ENCODE assay signal across 18 cellular contexts in genomic region chr13:39058040-39058439, GRCh38. TPM values are rescaled to one million over a fixed set of nuclear protein-coding genes. Genes with fewer than 3 reads are reported as not detected.
DNase-seq lines count a peak whose midpoint lies in the region; ATAC-seq, FAIRE-seq and TF ChIP-seq lines count a peak whose summit lies in the region.
"Had no signal": no experiment of that assay in that cellular context is flagged by ENCODE, and none has a peak within 500 bp of the region (broad histone marks: within the 10 kb centered on the region; RNA-seq: fewer than 3 reads in every experiment).

No MANE protein-coding gene starts in this region.

- H4K8ac ChIP-seq in H1 (ENCODE audit: extremely low read depth, insufficient read depth, low read length): no peak overlapping the region

- H3K36me3 ChIP-seq in K562 (ENCODE audit: control insufficient read depth, insufficient read depth, low read length) (no peaks in the 10 kb centered on the region), H1 (ENCODE audit: control insufficient read depth in 2 of 4, insufficient read depth in 4 of 4, low read length in 3 of 4) (0 out of 8 replicates have a peak, but pooled peaks cover 0 to 3% (median 0%) of the 10 kb centered on the region in 4 experiments)

- H3K79me1 ChIP-seq in H1 (ENCODE audit: low read depth, low read length): no peaks in the 10 kb centered on the region

- H2AFZ ChIP-seq in K562 (ENCODE audit: low read depth, low read length): no peak overlapping the region
- H2AFZ ChIP-seq in H1 (ENCODE audit: low read length): no peak overlapping the region

- no peaks in the 10 kb centered on the region for H4K20me1 ChIP-seq in K562 (replicated peaks; ENCODE audit: control insufficient read depth, insufficient read depth, low read length)
- peaks cover 0 to 2% of the 10 kb centered on the region in 2 experiments for H4K20me1 ChIP-seq in H1 (replicated peaks in 1 of 2; ENCODE audit: control insufficient read depth in 1 of 2, insufficient read depth in 2 of 2, low read length in 2 of 2)

- no peak overlapping the region for H2BK20ac ChIP-seq in H1 (ENCODE audit: low read length)

- in situ Hi-C loops in K562 (cut with MboI): no loop called here

- no peak overlapping the region for H3K14ac ChIP-seq in H1 (ENCODE audit: insufficient read length)

- H3K56ac ChIP-seq in H1 (replicated peaks; ENCODE audit: insufficient read length, low read depth, low read length): no peak overlapping the region

- no peak for TF ChIP-seq EP300 in K562 (IDR thresholded peaks at IDR 0.05; ENCODE audit: low read length)
- no peak for TF ChIP-seq EP300 in H1 (IDR thresholded peaks at IDR 0.05; ENCODE audit: borderline replicate concordance in 1 of 2, low read depth in 2 of 2, low read length in 2 of 2)

- POLR2A ChIA-PET in K562 (lab: Yijun Ruan, JAX): no interaction called here
- POLR2A ChIA-PET in H1 (lab: Charles Lee; ENCODE audit: partially characterized antibody): no interaction called here

- no peak overlapping the region for H2BK5ac ChIP-seq in H1 (ENCODE audit: low read depth, low read length)

- H3K79me2 ChIP-seq in K562 (ENCODE audit: control insufficient read depth, insufficient read depth, low read length): no peaks in the 10 kb centered on the region
- H3K79me2 ChIP-seq in H1 (ENCODE audit: control insufficient read depth in 1 of 2, insufficient read depth in 2 of 2, low read length in 2 of 2): no peaks in the 10 kb centered on the region

- no peak for ATAC-seq in K562
- ATAC-seq: A549; CD8-positive, alpha-beta T cell had no signal

- no peak overlapping the region for H3K4me2 ChIP-seq in K562 (ENCODE audit: insufficient read depth, low read length)
- H3K4me2 ChIP-seq in H1 (ENCODE audit: insufficient read depth in 1 of 2, low read depth in 2 of 2, low read length in 2 of 2): no peak overlapping the region
- H3K4me2 ChIP-seq: A549; BLaER1 treated with 17β-estradiol and CSF1 and Interleukin-3, amounts not matched to agents 10 nM and 100 nM had no signal

- H3K9ac ChIP-seq in K562 (ENCODE audit: insufficient read depth in 1 of 2, low read depth in 2 of 2, low read length in 2 of 2) (no peak overlapping the region), H1 (replicated peaks in 1 of 4; ENCODE audit: extremely low read depth in 1 of 4, low read depth in 3 of 4, low read length in 3 of 4) (no peak overlapping the region)
- H3K9ac ChIP-seq: BLaER1 treated with 17β-estradiol and CSF1 and Interleukin-3, amounts not matched to agents 10 nM and 100 nM had no signal

- H3K18ac ChIP-seq in H1 (ENCODE audit: extremely low read depth, low read length): no peak overlapping the region

- H2BK15ac ChIP-seq in H1 (ENCODE audit: low read length): no peak overlapping the region

- no peaks in the 10 kb centered on the region for H3K9me1 ChIP-seq in K562 (ENCODE audit: control insufficient read depth, insufficient read depth, low read length)

- no peak for TF ChIP-seq CTCF in D721Med (IDR thresholded peaks at IDR 0.05; ENCODE audit: insufficient read depth, missing control alignments)
- no peak for TF ChIP-seq CTCF in K562 (IDR thresholded peaks at IDR 0.05 in 2 of 3, conservative IDR thresholded peaks at IDR 0.05 in 1 of 3; ENCODE audit: insufficient read depth in 2 of 3, low read depth in 1 of 3, low read length in 3 of 3)
- TF ChIP-seq CTCF in H1 (IDR thresholded peaks at IDR 0.05; ENCODE audit: control extremely low read depth in 1 of 3, insufficient read depth in 1 of 3, low read depth in 1 of 3, low read length in 3 of 3): no peak

- TF ChIP-seq RAD21 in K562 (CRISPR knock-in tag; conservative IDR thresholded peaks at IDR 0.05 in 1 of 2, IDR thresholded peaks at IDR 0.05 in 1 of 2) (no peak), H1 (IDR thresholded peaks at IDR 0.05 in 1 of 2, conservative IDR thresholded peaks at IDR 0.05 in 1 of 2; ENCODE audit: low read depth in 2 of 2, low read length in 2 of 2) (no peak)

- H3K27me3 ChIP-seq in K562 (ENCODE audit: control insufficient read depth in 2 of 2, insufficient read depth in 2 of 2, low read length in 2 of 2) (no peaks in the 10 kb centered on the region), H1 (replicated peaks in 1 of 4; ENCODE audit: control insufficient read depth in 3 of 4, extremely low read depth in 1 of 4, insufficient read depth in 3 of 4, low read length in 3 of 4) (peaks cover 0 to 1% (median 0%) of the 10 kb centered on the region in 4 experiments; a peak in 1 of 7 replicates)
- H3K27me3 ChIP-seq: BLaER1 treated with 17β-estradiol and CSF1 and Interleukin-3, amounts not matched to agents 10 nM and 100 nM had no signal

- no peak overlapping the region for H2AK5ac ChIP-seq in H1 (ENCODE audit: low read depth, low read length)

- no peak overlapping the region for H2BK12ac ChIP-seq in H1 (ENCODE audit: low read depth, low read length)

- CTCF ChIA-PET in K562 (lab: Yijun Ruan, JAX; ENCODE audit: low intra/inter-chr PET ratio) (no interaction called here), H1 (lab: Charles Lee; ENCODE audit: partially characterized antibody) (no interaction called here)

- H3K23me2 ChIP-seq in H1 (ENCODE audit: low read depth, low read length): no peaks in the 10 kb centered on the region

- no peak overlapping the region for H3K4ac ChIP-seq in H1 (replicated peaks; ENCODE audit: insufficient read length, low read depth, low read length)

- no peak for TF ChIP-seq POLR2A in K562 (conservative IDR thresholded peaks at IDR 0.05)
- TF ChIP-seq POLR2A in H1 (IDR thresholded peaks at IDR 0.05; ENCODE audit: control extremely low read depth in 1 of 2, low read depth in 2 of 2, low read length in 2 of 2): no peak

- no peak overlapping the region for H3K4me3 ChIP-seq in K562
- H3K4me3 ChIP-seq in H1 (ENCODE audit: extremely low read depth in 1 of 4, insufficient read depth in 2 of 4, low read depth in 3 of 4, low read length in 4 of 4): no peak overlapping the region
- H3K4me3 ChIP-seq: A549; BLaER1 treated with 17β-estradiol and CSF1 and Interleukin-3, amounts not matched to agents 10 nM and 100 nM had no signal

- no peak overlapping the region for H2BK120ac ChIP-seq in H1 (replicated peaks; ENCODE audit: low read depth, low read length)

- H3K23ac ChIP-seq in H1 (ENCODE audit: insufficient read length): no peak overlapping the region

- H4K91ac ChIP-seq in H1 (replicated peaks; ENCODE audit: insufficient read length, low read length): no peak overlapping the region

- FAIRE-seq in D721Med (lab: Jason Lieb, UNC) (peak; percentile 11), K562 (lab: Jason Lieb, UNC) (no peak), H1 (lab: Jason Lieb, UNC) (peak; percentile 7)
- FAIRE-seq: A549, G401.6, GM12891 had no signal

- DNase-seq in D721Med (ENCODE audit: insufficient read length, low spot score) (no peak), K562 (ENCODE audit: extremely low read depth in 1 of 4, low spot score in 3 of 4) (no peak), H1 (ENCODE audit: low read depth in 1 of 2, low spot score in 2 of 2) (no peak), glomerular visceral epithelial cell (ENCODE audit: extremely low spot score) (no peak), DMS 273 treated with DMSO at 0.1 percent for 48 hours (lab: John Stamatoyannopoulos, UW) (no peak)
- DNase-seq: AML-193; Caco-2; Calu3; CD4-positive, alpha-beta T cell; CD8-positive, alpha-beta T cell; DMS79 treated with DMSO at 0.1 percent for 48 hours; GF-D8 had no signal

- H3K9me3 ChIP-seq in K562 (replicated peaks; ENCODE audit: control insufficient read depth, insufficient read depth, low read depth, low read length) (no peaks in the 10 kb centered on the region), H1 (ENCODE audit: insufficient read depth in 2 of 2, low read depth in 1 of 2, low read length in 1 of 2) (no peaks in the 10 kb centered on the region; a peak in 1 of 4 replicates)
- H3K9me3 ChIP-seq: A549, Caco-2 had no signal

- BruUV-seq in K562 (replicated peaks; lab: Mats Ljungman, UMichigan): no TSS peak

- H3K4me1 ChIP-seq in K562 (replicated peaks in 1 of 2; ENCODE audit: control insufficient read depth in 2 of 2, insufficient read depth in 2 of 2, low read length in 2 of 2) (no peaks in the 10 kb centered on the region), H1 (replicated peaks in 1 of 4; ENCODE audit: control insufficient read depth in 3 of 4, insufficient read depth in 4 of 4, low read length in 3 of 4) (no peaks in the 10 kb centered on the region)
- H3K4me1 ChIP-seq: A549; BLaER1 treated with 17β-estradiol and CSF1 and Interleukin-3, amounts not matched to agents 10 nM and 100 nM; Caco-2 had no signal

- H4K5ac ChIP-seq in H1 (ENCODE audit: insufficient read length, low read depth, low read length): no peak overlapping the region

- no peak overlapping the region for H3K27ac ChIP-seq in K562 (ENCODE audit: extremely low read depth, low read depth, low read length)
- H3K27ac ChIP-seq in H1 (ENCODE audit: low read depth, low read length): no peak overlapping the region
- H3K27ac ChIP-seq: 22Rv1; A549; BLaER1 treated with 17β-estradiol and CSF1 and Interleukin-3, amounts not matched to agents 10 nM and 100 nM; C4-2B had no signal

- intact Hi-C loops in K562 (cut with micrococcal nuclease): loop anchor here (10.0 kb wide), 2 partner anchors 207 to 557 kb away; no protein-coding TSS in a partner anchor

RNA-seq across cellular contexts. Expression of gene NHLRC3, which starts 19.8 kb away (rescaled TPM):
- 20.6 and 46.6 TPM in 2 replicates for total RNA-seq in K562 (2011; cell fraction: chromatin; rRNA removed; ENCODE audit: low replicate concordance)
- 12.7 and 17.6 TPM in 2 replicates for total RNA-seq in K562 (2011; cell fraction: nucleolus; rRNA removed)
- 41.3 and 52.2 TPM in 2 replicates for total RNA-seq in K562 (2011; cell fraction: nucleoplasm; rRNA removed)
- total RNA-seq in K562 (2014; rRNA removed) (7.0 TPM in 2 replicates), K562 (2014; rRNA removed; fragmentation: Illumina TruSeq; extraction: Trizol) (12.6 and 13.7 TPM in 2 replicates), K562 (2015; rRNA removed; fragmentation: Illumina TruSeq; extraction: Trizol) (13.8 and 15.3 TPM in 2 replicates), K562 (2021) (8.6 and 9.0 TPM in 2 replicates)
- polyA plus RNA-seq in K562 (2011; rRNA removed) (14.3 and 14.5 TPM in 2 replicates), K562 (2014; fragmentation: Illumina TruSeq; extraction: Trizol) (8.1 and 8.8 TPM in 2 replicates), K562 (2014; fragmentation: Nextera tagmentation; extraction: Ambion mirVana) (1 to 10 TPM; 5.5 to 7.4 TPM), K562 (2014; rRNA removed) (9.9 and 11.7 TPM in 2 replicates), H1 (2011; rRNA removed) (11.4 and 16.9 TPM in 2 replicates)
- 3.5 and 12.3 TPM in 2 replicates for polyA plus RNA-seq in K562 (2011; cell fraction: cytosol; rRNA removed)
- polyA plus RNA-seq in K562 (2011; cell fraction: nucleus; rRNA removed): 25.4 and 32.7 TPM in 2 replicates
- polyA plus RNA-seq in K562 (2012): 9.3 and 12.7 TPM in 2 replicates
- 16.5 and 24.0 TPM in 2 replicates for polyA minus RNA-seq in K562 (2011; rRNA and poly(A)+ RNA removed)
- polyA minus RNA-seq in K562 (2011; cell fraction: cytosol; rRNA and poly(A)+ RNA removed): 2.8 and 3.4 TPM in 2 replicates
- 15.8 and 28.2 TPM in 2 replicates for polyA minus RNA-seq in K562 (2011; cell fraction: nucleus; rRNA and poly(A)+ RNA removed)
- total RNA-seq in H1 (2021; fragmentation: NEBNext Ultra II Directional; extraction: Animal tissue kit (Norgen Biotek cat#: 25700)): 12.4 and 13.1 TPM in 2 replicates
- 15.5 TPM for polyA plus RNA-seq in H1 (2011; cell fraction: cytosol; rRNA removed)
- polyA plus RNA-seq in H1 (2011; cell fraction: nucleus; rRNA removed): 9.4 TPM
- 10.5 to 14.6 TPM (median 11.1 TPM) in 4 replicates for polyA plus RNA-seq in H1 (2012, experiment 1 of 2)
- polyA plus RNA-seq in H1 (2012, experiment 2 of 2): 1.1 TPM
- 12.1 TPM for polyA plus RNA-seq in H1 (2013, experiment 1 of 2)
- polyA plus RNA-seq in H1 (2013, experiment 2 of 2): 12.4 TPM
- 10.4 and 17.9 TPM in 2 replicates for polyA minus RNA-seq in H1 (2011; rRNA and poly(A)+ RNA removed)
- polyA minus RNA-seq in H1 (2011; cell fraction: cytosol; rRNA and poly(A)+ RNA removed): 8.4 TPM
- 23.9 TPM for polyA minus RNA-seq in H1 (2011; cell fraction: nucleus; rRNA and poly(A)+ RNA removed)

RNA-seq across cellular contexts. Expression of gene PROSER1, which starts 20.2 kb away (rescaled TPM):
- total RNA-seq in K562 (2011; cell fraction: chromatin; rRNA removed; ENCODE audit: low replicate concordance): 18.8 and 64.4 TPM in 2 replicates
- total RNA-seq in K562 (2011; cell fraction: nucleolus; rRNA removed): 7.7 and 13.3 TPM in 2 replicates
- total RNA-seq in K562 (2011; cell fraction: nucleoplasm; rRNA removed): 28.7 and 43.1 TPM in 2 replicates
- 6.6 and 9.2 TPM in 2 replicates for total RNA-seq in K562 (2014; rRNA removed)
- total RNA-seq in K562 (2014; rRNA removed; fragmentation: Illumina TruSeq; extraction: Trizol): 9.7 and 10.8 TPM in 2 replicates
- total RNA-seq in K562 (2015; rRNA removed; fragmentation: Illumina TruSeq; extraction: Trizol): 7.4 and 9.3 TPM in 2 replicates
- total RNA-seq in K562 (2021): 30.5 and 36.2 TPM in 2 replicates
- 9.6 and 21.4 TPM in 2 replicates for polyA plus RNA-seq in K562 (2011; rRNA removed)
- polyA plus RNA-seq in K562 (2011; cell fraction: cytosol; rRNA removed): 10.0 and 17.9 TPM in 2 replicates
- 37.3 and 48.0 TPM in 2 replicates for polyA plus RNA-seq in K562 (2011; cell fraction: nucleus; rRNA removed)
- 15.0 and 15.1 TPM in 2 replicates for polyA plus RNA-seq in K562 (2012)
- polyA plus RNA-seq in K562 (2014; fragmentation: Illumina TruSeq; extraction: Trizol): 25.5 and 30.5 TPM in 2 replicates
- polyA plus RNA-seq in K562 (2014; fragmentation: Nextera tagmentation; extraction: Ambion mirVana): 10 to 100 TPM; 10.4 to 10.5 TPM
- 14.8 and 15.2 TPM in 2 replicates for polyA plus RNA-seq in K562 (2014; rRNA removed)
- polyA minus RNA-seq in K562 (2011; rRNA and poly(A)+ RNA removed): 13.9 and 17.9 TPM in 2 replicates
- polyA minus RNA-seq in K562 (2011; cell fraction: cytosol; rRNA and poly(A)+ RNA removed): 13.1 and 16.5 TPM in 2 replicates
- polyA minus RNA-seq in K562 (2011; cell fraction: nucleus; rRNA and poly(A)+ RNA removed): 20.9 and 27.4 TPM in 2 replicates
- total RNA-seq in H1 (2021; fragmentation: NEBNext Ultra II Directional; extraction: Animal tissue kit (Norgen Biotek cat#: 25700)): 98.6 and 116 TPM in 2 replicates
- 90.7 and 99.2 TPM in 2 replicates for polyA plus RNA-seq in H1 (2011; rRNA removed)
- 41.0 TPM for polyA plus RNA-seq in H1 (2011; cell fraction: cytosol; rRNA removed)
- 65.8 TPM for polyA plus RNA-seq in H1 (2011; cell fraction: nucleus; rRNA removed)
- 47.9 to 82.0 TPM (median 58.7 TPM) in 4 replicates for polyA plus RNA-seq in H1 (2012, experiment 1 of 2)
- polyA plus RNA-seq in H1 (2012, experiment 2 of 2): 19.8 TPM
- polyA plus RNA-seq in H1 (2013, experiment 1 of 2): 82.2 TPM
- polyA plus RNA-seq in H1 (2013, experiment 2 of 2): 80.4 TPM
- polyA minus RNA-seq in H1 (2011; rRNA and poly(A)+ RNA removed): 46.5 and 56.7 TPM in 2 replicates
- 47.6 TPM for polyA minus RNA-seq in H1 (2011; cell fraction: cytosol; rRNA and poly(A)+ RNA removed)
- 83.0 TPM for polyA minus RNA-seq in H1 (2011; cell fraction: nucleus; rRNA and poly(A)+ RNA removed)
